In the genomic region with DNA sequence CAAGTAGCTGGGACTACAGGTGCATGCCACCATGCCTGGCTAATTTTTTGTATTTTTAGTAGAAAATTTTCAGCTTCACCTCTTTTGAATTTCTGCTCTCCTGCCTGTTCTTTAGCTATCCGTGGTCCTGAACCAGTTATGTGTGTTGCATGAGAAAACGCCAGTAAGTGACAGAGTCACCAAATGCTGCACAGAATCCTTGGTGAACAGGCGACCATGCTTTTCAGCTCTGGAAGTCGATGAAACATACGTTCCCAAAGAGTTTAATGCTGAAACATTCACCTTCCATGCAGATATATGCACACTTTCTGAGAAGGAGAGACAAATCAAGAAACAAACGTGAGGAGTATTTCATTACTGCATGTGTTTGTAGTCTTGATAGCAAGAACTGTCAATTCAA, we compare ENCODE assay signal across 23 cellular contexts. TPM values are rescaled to one million over a fixed set of nuclear protein-coding genes. Genes with fewer than 3 reads are reported as not detected.
DNase-seq lines count a peak whose midpoint lies in the region; ATAC-seq and TF ChIP-seq lines count a peak whose summit lies in the region.
"Had no signal": no experiment of that assay in that cellular context is flagged by ENCODE, and none has a peak within 500 bp of the region (broad histone marks: within the 10 kb centered on the region; RNA-seq: fewer than 3 reads in every experiment).

No MANE protein-coding gene starts in this region.

- no peaks in the 10 kb centered on the region for H3F3A ChIP-seq in PC-3 (ENCODE audit: low read length, unreplicated experiment)

- no peaks in the 10 kb centered on the region for H3K27me3 Mint-ChIP-seq in endothelial cell (ENCODE audit: unreplicated experiment)
- H3K27me3 Mint-ChIP-seq: activated B cell treated with CpG ODN at 0.5 μM for 24 hours; activated CD4-positive, alpha-beta memory T cell treated with anti-CD3 and anti-CD28 coated beads, Interleukin-2, amount 10 ng/mL, durations not matched to agents 7 days and 5 days had no signal

- intact Hi-C loops in PC-3 (cut with micrococcal nuclease), result no loop called here

- H3K27ac Mint-ChIP-seq in endothelial cell (ENCODE audit: unreplicated experiment), result no peak overlapping the region
- H3K27ac Mint-ChIP-seq: activated B cell treated with CpG ODN at 0.5 μM for 24 hours; activated CD4-positive, alpha-beta memory T cell treated with anti-CD3 and anti-CD28 coated beads, Interleukin-2, amount 10 ng/mL, durations not matched to agents 7 days and 5 days; CD8-positive, alpha-beta T cell had no signal

- H2BK12ac ChIP-seq in mesenchymal stem cell (ENCODE audit: low read length in 2 of 2), result no peak overlapping the region

- H4K20me1 ChIP-seq in PC-3 (ENCODE audit: low read length), result no peaks in the 10 kb centered on the region

- H3K23ac ChIP-seq in mesenchymal stem cell (ENCODE audit: low read length in 2 of 2), result no peak overlapping the region

- H2BK15ac ChIP-seq in mesenchymal stem cell (ENCODE audit: low read depth, poor library complexity, severe bottlenecking), result no peak overlapping the region

- CTCF ChIA-PET in PC-3 (lab: Charles Lee), result no interaction called here

- H3K18ac ChIP-seq in mesenchymal stem cell (ENCODE audit: low read depth in 1 of 2, low read length in 2 of 2), result no peak overlapping the region

- POLR2A ChIA-PET in PC-3 (lab: Charles Lee; ENCODE audit: unreplicated experiment), result no interaction called here

- no peaks in the 10 kb centered on the region for H3K36me3 ChIP-seq in PC-3 (ENCODE audit: low read depth, low read length)
- no peaks in the 10 kb centered on the region for H3K36me3 ChIP-seq in mesenchymal stem cell (ENCODE audit: control insufficient read depth in 1 of 2, insufficient read depth in 2 of 2, low read depth in 1 of 2, low read length in 2 of 2)
- H3K36me3 ChIP-seq: left ventricle myocardium inferior had no signal

- no peaks in the 10 kb centered on the region for H3K4me1 Mint-ChIP-seq in endothelial cell (ENCODE audit: unreplicated experiment)
- H3K4me1 Mint-ChIP-seq: activated B cell treated with CpG ODN at 0.5 μM for 24 hours; activated CD4-positive, alpha-beta memory T cell treated with anti-CD3 and anti-CD28 coated beads, Interleukin-2, amount 10 ng/mL, durations not matched to agents 7 days and 5 days had no signal

- H3K9me3 ChIP-seq in PC-3 (ENCODE audit: low read length) (no peaks in the 10 kb centered on the region), mesenchymal stem cell (ENCODE audit: control insufficient read depth, low read length) (no peaks in the 10 kb centered on the region)
- H3K9me3 ChIP-seq: left ventricle myocardium inferior, testis had no signal

- H3K4me3 ChIP-seq in PC-3 (ENCODE audit: low read length) (no peak overlapping the region), mesenchymal stem cell (ENCODE audit: insufficient read depth in 1 of 2, low read depth in 1 of 2, low read length in 2 of 2) (no peak overlapping the region)
- H3K4me3 ChIP-seq: left ventricle myocardium inferior, testis had no signal

- H3K9me3 Mint-ChIP-seq in endothelial cell (ENCODE audit: unreplicated experiment), result no peaks in the 10 kb centered on the region
- H3K9me3 Mint-ChIP-seq: activated B cell treated with CpG ODN at 0.5 μM for 24 hours; activated CD4-positive, alpha-beta memory T cell treated with anti-CD3 and anti-CD28 coated beads, Interleukin-2, amount 10 ng/mL, durations not matched to agents 7 days and 5 days; CD8-positive, alpha-beta T cell had no signal

- TF ChIP-seq CTCF in PC-3 (conservative IDR thresholded peaks at IDR 0.05; ENCODE audit: low read depth, low read length), result no peak
- TF ChIP-seq CTCF in endothelial cell (IDR thresholded peaks at IDR 0.05; ENCODE audit: unreplicated experiment), result no peak

- H3K4me2 ChIP-seq in PC-3 (ENCODE audit: low read length), result no peak overlapping the region
- no peak overlapping the region for H3K4me2 ChIP-seq in mesenchymal stem cell (ENCODE audit: low read length, poor library complexity, severe bottlenecking)

- DNase-seq in ELR (ENCODE audit: low read depth) (peak; percentile 15), PC-3 (peak; percentile 15), endothelial cell (ENCODE audit: low spot score) (peak; percentile 10), mesenchymal stem cell (peak; percentile 2), epidermal melanocyte (ENCODE audit: insufficient read length, low spot score) (no peak), T-helper 9 cell (no peak), RKO (ENCODE audit: low spot score) (no peak)
- no peak for DNase-seq in stimulated activated naive CD4-positive, alpha-beta T cell treated with Interleukin-2 at 50 U/mL for 16 hours (lab: John Stamatoyannopoulos, UW)
- DNase-seq: activated B cell treated with CpG ODN at 0.5 μM for 24 hours; activated CD4-positive, alpha-beta memory T cell treated with anti-CD3 and anti-CD28 coated beads, Interleukin-2, amount 10 ng/mL, durations not matched to agents 7 days and 5 days; activated naive CD4-positive, alpha-beta T cell treated with Interleukin-2 at 50 U/mL for 16 hours; activated T-cell treated with anti-CD3 and anti-CD28 coated beads, Interleukin-2, amount 50 U/mL, for 1 hour; aorta; CD8-positive, alpha-beta T cell; KG1; left ventricle myocardium inferior; NCI-H524 treated with DMSO at 0.1 percent for 48 hours; retina; Right ventricle myocardium superior; stimulated activated CD4-positive, alpha-beta T cell treated with anti-CD3 and anti-CD28 coated beads, Interleukin-12 subunit alpha, Interleukin-12 subunit beta, amount 100 ng/mL, for 4 hours; testis had no signal

- no peak overlapping the region for H2BK5ac ChIP-seq in mesenchymal stem cell (ENCODE audit: low read depth, low read length, poor library complexity, severe bottlenecking)

- WGBS in mesenchymal stem cell, result 67% methylated on average over 6 of the region's 6 CpGs

- H3K27ac ChIP-seq in PC-3 (ENCODE audit: low read length) (no peak overlapping the region), mesenchymal stem cell (ENCODE audit: low read length, poor library complexity, severe bottlenecking) (no peak overlapping the region)
- H3K27ac ChIP-seq: left ventricle myocardium inferior, testis had no signal

- H3K9ac ChIP-seq in PC-3 (ENCODE audit: low read length) (no peak overlapping the region), mesenchymal stem cell (ENCODE audit: low read length) (no peak overlapping the region)

- H3K4me3 Mint-ChIP-seq in endothelial cell (ENCODE audit: unreplicated experiment), result no peak overlapping the region
- H3K4me3 Mint-ChIP-seq: activated B cell treated with CpG ODN at 0.5 μM for 24 hours; activated CD4-positive, alpha-beta memory T cell treated with anti-CD3 and anti-CD28 coated beads, Interleukin-2, amount 10 ng/mL, durations not matched to agents 7 days and 5 days; CD8-positive, alpha-beta T cell had no signal

- H4K8ac ChIP-seq in mesenchymal stem cell (ENCODE audit: low read length), result no peak overlapping the region

- no peak overlapping the region for H3K14ac ChIP-seq in mesenchymal stem cell (ENCODE audit: low read length in 2 of 2)

- H4K91ac ChIP-seq in mesenchymal stem cell (ENCODE audit: low read length), result no peak overlapping the region

- H3K4me1 ChIP-seq in PC-3 (ENCODE audit: insufficient read depth, low read length), result no peaks in the 10 kb centered on the region
- no peaks in the 10 kb centered on the region for H3K4me1 ChIP-seq in mesenchymal stem cell (ENCODE audit: control insufficient read depth, insufficient read depth, low read depth, low read length)
- H3K4me1 ChIP-seq: left ventricle myocardium inferior, testis had no signal

- no TSS peak for BruUV-seq in PC-3 (replicated peaks; lab: Mats Ljungman, UMichigan)

- no peaks in the 10 kb centered on the region for H3K36me3 Mint-ChIP-seq in endothelial cell (ENCODE audit: low read depth, unreplicated experiment)
- H3K36me3 Mint-ChIP-seq: CD8-positive, alpha-beta T cell had no signal

- H3K4ac ChIP-seq in mesenchymal stem cell (ENCODE audit: low read depth in 1 of 2, low read length in 2 of 2), result no peak overlapping the region

- ATAC-seq in PC-3, result no peak
- ATAC-seq: CD8-positive, alpha-beta T cell had no signal

- no peaks in the 10 kb centered on the region for H3K79me1 ChIP-seq in mesenchymal stem cell (replicated peaks; ENCODE audit: low read length, poor library complexity, severe bottlenecking)

- H3K27me3 ChIP-seq in PC-3 (ENCODE audit: low read length), result peaks cover 72% of the 10 kb centered on the region
- H3K27me3 ChIP-seq in mesenchymal stem cell (ENCODE audit: control insufficient read depth in 1 of 2, insufficient read depth in 1 of 2, low read length in 2 of 2), result no peaks in the 10 kb centered on the region
- H3K27me3 ChIP-seq: testis had no signal

- H3K9me2 ChIP-seq in PC-3 (replicated peaks; ENCODE audit: low read length), result no peaks in the 10 kb centered on the region

- no peak overlapping the region for H2AK5ac ChIP-seq in mesenchymal stem cell (ENCODE audit: low read length, severe bottlenecking)

- no peak overlapping the region for H2BK120ac ChIP-seq in mesenchymal stem cell (ENCODE audit: low read depth, low read length)

- H2AFZ ChIP-seq in PC-3 (ENCODE audit: low read length), result no peak overlapping the region
- no peak overlapping the region for H2AFZ ChIP-seq in mesenchymal stem cell (ENCODE audit: low read depth, low read length)

- H3K79me2 ChIP-seq in PC-3 (ENCODE audit: low read length), result no peaks in the 10 kb centered on the region

RNA-seq across cellular contexts. Expression of a gene that starts 13.9 kb away (rescaled TPM):
- total RNA-seq in PC-3 (2014; rRNA removed) (0.22 TPM in 1 of 2 replicates, not detected in the other), endothelial cell (ENCODE audit: unreplicated experiment) (0.64 TPM)
- polyA plus RNA-seq in mesenchymal stem cell (2013, experiment 1 of 2), result not detected
- polyA plus RNA-seq in mesenchymal stem cell (2013, experiment 2 of 2), result 0.03 TPM
- total RNA-seq: activated B cell treated with CpG ODN at 0.5 μM for 24 hours; activated CD4-positive, alpha-beta memory T cell treated with anti-CD3 and anti-CD28 coated beads, Interleukin-2, amount 10 ng/mL, durations not matched to agents 7 days and 5 days; left ventricle myocardium inferior; T-helper 1 cell treated with Interleukin-12 subunit alpha and Interleukin-12 subunit beta and Interleukin-4 antibody, amounts not matched to agents 30 ng/mL and 1 ng/mL, for 36 hours had no signal

RNA-seq across cellular contexts. Expression of a gene that starts 18.0 kb away (rescaled TPM):
- total RNA-seq in PC-3 (2014; rRNA removed), result 0.40 TPM in 1 of 2 replicates, not detected in the other
- total RNA-seq in endothelial cell (ENCODE audit: unreplicated experiment), result not detected
- polyA plus RNA-seq in mesenchymal stem cell (2013, experiment 1 of 2), result 0.70 TPM
- polyA plus RNA-seq in mesenchymal stem cell (2013, experiment 2 of 2), result 0.64 TPM
- total RNA-seq: activated B cell treated with CpG ODN at 0.5 μM for 24 hours; activated CD4-positive, alpha-beta memory T cell treated with anti-CD3 and anti-CD28 coated beads, Interleukin-2, amount 10 ng/mL, durations not matched to agents 7 days and 5 days; CD8-positive, alpha-beta T cell; frontal cortex; left ventricle myocardium inferior; Right ventricle myocardium superior; T-helper 1 cell treated with Interleukin-12 subunit alpha and Interleukin-12 subunit beta and Interleukin-4 antibody, amounts not matched to agents 30 ng/mL and 1 ng/mL, for 36 hours; testis had no signal
- polyA plus RNA-seq: aorta had no signal

Comparison
In these comparisons a context has a peak if more than half of its experiments do, and no peak if none do; other contexts are left out.
1. DNase-seq: peak in ELR (single experiment), PC-3 (single experiment), endothelial cell (single experiment) and mesenchymal stem cell (single experiment); none in epidermal melanocyte (single experiment), stimulated activated naive CD4-positive, alpha-beta T cell treated with Interleukin-2 at 50 U/mL for 16 hours (single experiment), T-helper 9 cell (single experiment) and RKO (single experiment).